Comparison of ENCODE assay signal across 2 cellular contexts in genomic region chr12:60666895-60667294, GRCh38.
TF ChIP-seq lines count a peak whose summit lies in the region.

No MANE protein-coding gene starts in this region.

TF ChIP-seq in HepG2, 621 proteins besides CTCF, POLR2A, EP300 and RAD21:
- TF ChIP-seq ZNF644 (CRISPR knock-in tag; IDR thresholded peaks at IDR 0.05; ENCODE audit: low read depth) (no peak), MTA3 (CRISPR knock-in tag; IDR thresholded peaks at IDR 0.05) (no peak), MNT (IDR thresholded peaks at IDR 0.05) (peak; percentile 91)

TF ChIP-seq in H1, 55 proteins besides CTCF, POLR2A, EP300 and RAD21:
- TF ChIP-seq CHD2 (IDR thresholded peaks at IDR 0.05; ENCODE audit: low read length) = no peak
- TF ChIP-seq SRF (IDR thresholded peaks at IDR 0.05; ENCODE audit: low read depth, low read length) = no peak
- no peak for TF ChIP-seq TBP (IDR thresholded peaks at IDR 0.05; ENCODE audit: low read depth, low read length)
TF ChIP-seq in H1: peak in this region for 0.
